ENCODE assay signal across 8 cellular contexts in genomic region chr2:45649457-45649854, GRCh38. TPM values are rescaled to one million over a fixed set of nuclear protein-coding genes. Genes with fewer than 3 reads are reported as not detected.
A peak's percentile ranks its signal among the peaks of the same experiment; 100 is the strongest.
DNase-seq lines count a peak whose midpoint lies in the region; ATAC-seq and TF ChIP-seq lines count a peak whose summit lies in the region.

No MANE protein-coding gene starts in this region.

- no peaks in the 10 kb centered on the region for H3K27me3 ChIP-seq in BLaER1
- H3K27me3 ChIP-seq in Karpas-422 (ENCODE audit: low read length) = no peaks in the 10 kb centered on the region
- no peaks in the 10 kb centered on the region for H3K27me3 ChIP-seq in breast epithelium
- H3K27me3 ChIP-seq in lung (ENCODE audit: control insufficient read depth, insufficient read depth) = no peaks in the 10 kb centered on the region
- H3K27me3 ChIP-seq in vagina = no peaks in the 10 kb centered on the region

- H4K20me1 ChIP-seq in BLaER1 (peaks cover 38% of the 10 kb centered on the region), Karpas-422 (ENCODE audit: insufficient read depth, low read depth, low read length) (peaks cover 22% of the 10 kb centered on the region; the same call in 1 of the 2 replicates)

- WGBS in lung, 2 donors = 3 to 11% methylated on average over 10 of the region's 10 CpGs

- H3K4me1 ChIP-seq in BLaER1 (peaks cover 40% of the 10 kb centered on the region), Karpas-422 (ENCODE audit: low read length) (peaks cover 26% of the 10 kb centered on the region), breast epithelium (no peaks in the 10 kb centered on the region), lung (ENCODE audit: control insufficient read depth in 2 of 2, insufficient read depth in 2 of 2, low read length in 2 of 2) (peaks cover 8% of the 10 kb centered on the region in 2 donors), vagina (peaks cover 33% of the 10 kb centered on the region)

- H3K4me3 ChIP-seq in BLaER1 (peak overlapping the region; percentile 91), Karpas-422 (ENCODE audit: low read length) (peak overlapping the region; percentile 97), breast epithelium (peak overlapping the region; percentile 75 to 97 (median 87)), lung (peak overlapping the region; percentile 81), vagina (peak overlapping the region; percentile 73 to 97)

- H3K27ac ChIP-seq in BLaER1 (peak overlapping the region; percentile 92), Karpas-422 (ENCODE audit: low read length) (no peak overlapping the region), breast epithelium (peak overlapping the region; percentile 99 to 100), lung (ENCODE audit: low read depth in 1 of 2, low read length in 1 of 2) (peak overlapping the region; percentile 98), vagina (peak overlapping the region; percentile 100)

- H2AFZ ChIP-seq in Karpas-422 (ENCODE audit: low read length) = no peak overlapping the region

- H3K79me2 ChIP-seq in Karpas-422 (ENCODE audit: low read length) = peaks cover 39% of the 10 kb centered on the region

- H3K36me3 ChIP-seq in BLaER1 (peaks cover 3% of the 10 kb centered on the region; the same call in 1 of the 2 replicates), Karpas-422 (ENCODE audit: insufficient read depth, low read length) (peaks cover 11% of the 10 kb centered on the region), breast epithelium (no peaks in the 10 kb centered on the region), lung (ENCODE audit: control insufficient read depth in 2 of 2, insufficient read depth in 2 of 2, low read length in 2 of 2) (no peaks in the 10 kb centered on the region), vagina (no peaks in the 10 kb centered on the region)

- H3K9me2 ChIP-seq in Karpas-422 (replicated peaks; ENCODE audit: insufficient read depth, low read length) = no peaks in the 10 kb centered on the region

- no peak for ATAC-seq in lung (ENCODE audit: insufficient read depth, low FRiP score)
- no peak for ATAC-seq in HG02870 (IDR thresholded peaks at IDR 0.05; ENCODE audit: unreplicated experiment)
- no peak for ATAC-seq in HG02973 (IDR thresholded peaks at IDR 0.05; ENCODE audit: unreplicated experiment)

- H3K9ac ChIP-seq in BLaER1 = peak overlapping the region; percentile 94
- peak overlapping the region; percentile 97 for H3K9ac ChIP-seq in Karpas-422 (ENCODE audit: low read length)

- DNase-seq in Karpas-422 (peak; percentile 51), breast epithelium (ENCODE audit: low spot score in 2 of 2) (no peak), lung (ENCODE audit: low spot score) (no peak), vagina (ENCODE audit: extremely low spot score in 2 of 2) (no peak), COR-L47 (lab: John Stamatoyannopoulos, UW) (no peak)

- H3K4me2 ChIP-seq in BLaER1 = peak overlapping the region; percentile 88
- peak overlapping the region; percentile 97 for H3K4me2 ChIP-seq in Karpas-422 (ENCODE audit: low read depth, low read length, poor library complexity, severe bottlenecking)

- intact Hi-C loops in breast epithelium (cut with DNase I; ENCODE audit: low total_unique reads) (no loop called here), vagina (cut with DNase I) (no loop called here)

- no peak for TF ChIP-seq CTCF in breast epithelium (IDR thresholded peaks at IDR 0.05)
- no peak for TF ChIP-seq CTCF in lung (IDR thresholded peaks at IDR 0.05; ENCODE audit: control extremely low read depth, extremely low read depth)
- no peak for TF ChIP-seq CTCF in vagina (IDR thresholded peaks at IDR 0.05)

- H3K9me3 ChIP-seq in BLaER1 (no peaks in the 10 kb centered on the region), Karpas-422 (ENCODE audit: low read length) (no peaks in the 10 kb centered on the region), breast epithelium (no peaks in the 10 kb centered on the region), lung (ENCODE audit: control insufficient read depth in 2 of 2, insufficient read depth in 1 of 2, low read length in 1 of 2) (peaks cover 0 to 1% of the 10 kb centered on the region in 2 donors), vagina (no peaks in the 10 kb centered on the region)

- TF ChIP-seq POLR2A in breast epithelium (IDR thresholded peaks at IDR 0.05) (no peak), vagina (IDR thresholded peaks at IDR 0.05) (no peak)

RNA-seq across cellular contexts. Expression of gene PRKCE, which starts 2.0 kb away (rescaled TPM):
- 61.8 and 94.7 TPM in 2 replicates for total RNA-seq in Karpas-422 (2014; rRNA removed; shearing (Covaris generic); ENCODE audit: low replicate concordance)
- 10 to 100 TPM; 20.6 to 34.0 (median 23.6) TPM for total RNA-seq in breast epithelium
- total RNA-seq in lung = 10 to 100 TPM; 46.0 to 82.2 TPM
- 10 to 100 TPM; 12.5 to 18.1 TPM for polyA plus RNA-seq in lung
- 11.8 TPM for total RNA-seq in vagina

RNA-seq across cellular contexts. Expression of gene SRBD1, which starts 38.4 kb away (rescaled TPM):
- total RNA-seq in Karpas-422 (2014; rRNA removed; shearing (Covaris generic); ENCODE audit: low replicate concordance) = 11.1 and 29.7 TPM in 2 replicates
- total RNA-seq in breast epithelium = 10 to 100 TPM; 21.1 to 30.2 (median 21.9) TPM
- 10 to 100 TPM; 14.8 to 30.6 TPM for total RNA-seq in lung
- 1 to 10 TPM; 5.6 to 8.1 TPM for polyA plus RNA-seq in lung
- total RNA-seq in vagina = 9.1 TPM
